Comparison of ENCODE assay signal across 11 cellular contexts in the genomic region with DNA sequence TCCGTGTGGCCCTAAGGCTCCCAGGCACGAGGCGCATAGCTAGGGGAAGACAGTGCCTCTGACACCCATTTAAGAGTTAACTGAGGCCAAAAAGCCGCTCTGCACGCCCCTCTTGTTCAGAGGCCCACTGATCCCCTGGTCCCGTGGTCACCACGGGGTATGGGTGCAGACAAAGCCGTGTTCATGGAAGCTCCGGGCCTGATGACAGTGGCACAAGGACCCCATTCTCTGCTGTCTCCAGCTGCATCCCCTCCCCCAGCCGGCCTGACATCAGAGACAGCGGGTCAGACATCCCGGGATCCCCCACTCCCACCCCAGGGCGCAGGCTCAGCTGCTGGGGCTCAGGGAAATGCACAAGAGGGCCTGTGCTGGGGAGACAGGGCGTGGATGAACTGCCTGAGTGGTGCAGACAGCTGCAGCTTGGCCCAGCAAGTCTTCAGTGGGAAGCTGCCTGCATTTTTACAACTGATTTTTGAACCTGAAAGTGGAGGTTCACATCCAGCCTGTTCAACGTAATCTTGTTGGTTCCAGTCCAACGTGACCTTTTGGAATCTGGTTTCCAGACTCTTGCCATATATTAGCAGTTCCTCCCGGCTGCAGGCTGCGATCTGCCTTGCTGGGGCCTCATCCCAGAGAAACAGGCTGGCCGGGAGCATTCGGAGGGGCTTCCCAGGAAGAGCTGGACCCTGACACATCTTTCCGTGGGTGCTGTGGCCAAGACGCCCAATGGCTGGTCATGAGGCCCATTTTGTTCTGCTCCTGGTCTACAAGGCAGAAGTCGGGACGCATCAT. TPM values are rescaled to one million over a fixed set of nuclear protein-coding genes. Genes with fewer than 3 reads are reported as not detected.
DNase-seq lines count a peak whose midpoint lies in the region; ATAC-seq and TF ChIP-seq lines count a peak whose summit lies in the region.
"Had no signal": no experiment of that assay in that cellular context is flagged by ENCODE, and none has a peak within 500 bp of the region (broad histone marks: within the 10 kb centered on the region; RNA-seq: fewer than 3 reads in every experiment).

No MANE protein-coding gene starts in this region.

- H3K79me2 ChIP-seq in neural progenitor cell (ENCODE audit: low read depth) = peaks cover 14% of the 10 kb centered on the region

- H3K4me1 ChIP-seq in neural progenitor cell = peaks cover 45% of the 10 kb centered on the region

- peaks cover 9% of the 10 kb centered on the region for H3K9me3 Mint-ChIP-seq in glutamatergic neuron (ENCODE audit: unreplicated experiment)
- H3K9me3 Mint-ChIP-seq in neural progenitor cell = no peaks in the 10 kb centered on the region
- H3K9me3 Mint-ChIP-seq: CD4-positive, alpha-beta T cell had no signal

- H3K4me3 ChIP-seq in SK-N-MC = no peak overlapping the region
- no peak overlapping the region for H3K4me3 ChIP-seq in neural progenitor cell

- DNase-seq in SK-N-MC (ENCODE audit: low read depth, low spot score) (no peak), glutamatergic neuron (no peak), neural progenitor cell (ENCODE audit: low spot score) (no peak)
- DNase-seq in activated naive CD4-positive, alpha-beta T cell treated with anti-CD3 and anti-CD28 coated beads, Interleukin-2, amount 50 U/mL, for 16 hours = no peak
- DNase-seq: activated CD4-positive, alpha-beta T cell treated with anti-CD3 and anti-CD28 coated beads for 36 hours; CD4-positive, alpha-beta T cell; cortex of kidney had no signal

- H3K9me3 ChIP-seq in SK-N-MC (ENCODE audit: low read depth, low read length) (no peaks in the 10 kb centered on the region), neural progenitor cell (ENCODE audit: low read depth) (no peaks in the 10 kb centered on the region)

- H3K4me3 Mint-ChIP-seq in glutamatergic neuron (ENCODE audit: unreplicated experiment) (peak overlapping the region; percentile 46), neural progenitor cell (peak overlapping the region; percentile 77)
- H3K4me3 Mint-ChIP-seq: CD4-positive, alpha-beta T cell had no signal

- no peaks in the 10 kb centered on the region for H3K36me3 ChIP-seq in SK-N-MC (ENCODE audit: insufficient read depth, low read length)
- H3K36me3 ChIP-seq in neural progenitor cell = no peaks in the 10 kb centered on the region

- H3K27me3 ChIP-seq in neural progenitor cell = peaks cover 58% of the 10 kb centered on the region

- peaks cover 47% of the 10 kb centered on the region for H3F3A ChIP-seq in neural progenitor cell (ENCODE audit: low read depth)

- peak overlapping the region; percentile 52 for H3K27ac Mint-ChIP-seq in glutamatergic neuron (ENCODE audit: unreplicated experiment)
- H3K27ac Mint-ChIP-seq in neural progenitor cell = peak overlapping the region; percentile 78
- H3K27ac Mint-ChIP-seq: activated CD4-positive, alpha-beta T cell treated with anti-CD3 and anti-CD28 coated beads for 36 hours; CD4-positive, alpha-beta T cell had no signal

- no peak overlapping the region for H2AFZ ChIP-seq in neural progenitor cell (replicated peaks)

- H3K27ac ChIP-seq in 22Rv1 = peak overlapping the region; percentile 100
- peak overlapping the region; percentile 21; the same call in 1 of the 2 replicates for H3K27ac ChIP-seq in SK-N-MC
- no peak overlapping the region for H3K27ac ChIP-seq in neural progenitor cell

- H4K20me1 ChIP-seq in neural progenitor cell (ENCODE audit: low read depth) = peaks cover 48% of the 10 kb centered on the region

- no peak overlapping the region for H3K4me2 ChIP-seq in neural progenitor cell

- TF ChIP-seq CTCF in 22Rv1 (IDR thresholded peaks at IDR 0.05) (no peak), glutamatergic neuron (IDR thresholded peaks at IDR 0.05; ENCODE audit: partially characterized antibody, unreplicated experiment) (no peak), neural progenitor cell (IDR thresholded peaks at IDR 0.05) (no peak)

- H3K4me1 Mint-ChIP-seq in glutamatergic neuron (ENCODE audit: low read depth, unreplicated experiment) = peaks cover 21% of the 10 kb centered on the region
- H3K4me1 Mint-ChIP-seq in neural progenitor cell = peaks cover 43% of the 10 kb centered on the region
- H3K4me1 Mint-ChIP-seq: activated CD4-positive, alpha-beta T cell treated with anti-CD3 and anti-CD28 coated beads for 36 hours had no signal

- H3K27me3 Mint-ChIP-seq in glutamatergic neuron (ENCODE audit: unreplicated experiment) = peaks cover 15% of the 10 kb centered on the region
- H3K27me3 Mint-ChIP-seq in neural progenitor cell (ENCODE audit: insufficient read depth, low read depth) = peaks cover 7% of the 10 kb centered on the region

- H3K9ac ChIP-seq in SK-N-MC (ENCODE audit: insufficient read length) = peak overlapping the region; percentile 19
- no peak overlapping the region for H3K9ac ChIP-seq in neural progenitor cell

- H3K36me3 Mint-ChIP-seq in glutamatergic neuron (ENCODE audit: unreplicated experiment) = no peaks in the 10 kb centered on the region
- H3K36me3 Mint-ChIP-seq in neural progenitor cell = peaks cover 3% of the 10 kb centered on the region

- ATAC-seq in GM21390 (IDR thresholded peaks at IDR 0.05; ENCODE audit: unreplicated experiment) (no peak), HG03097 (IDR thresholded peaks at IDR 0.05; ENCODE audit: low FRiP score, unreplicated experiment) (no peak), HG02571 (IDR thresholded peaks at IDR 0.05; ENCODE audit: unreplicated experiment) (no peak)
- ATAC-seq: activated CD4-positive, alpha-beta T cell treated with anti-CD3 and anti-CD28 coated beads for 36 hours had no signal

RNA-seq across cellular contexts. Expression of gene BAHCC1, which starts 9.7 kb away (rescaled TPM):
- total RNA-seq in glutamatergic neuron (ENCODE audit: unreplicated experiment) = 111 TPM
- total RNA-seq in neural progenitor cell (ENCODE audit: low replicate concordance) = 3.4 and 26.3 TPM in 2 replicates
